ENCODE assay signal across 29 cellular contexts in the genomic region with DNA sequence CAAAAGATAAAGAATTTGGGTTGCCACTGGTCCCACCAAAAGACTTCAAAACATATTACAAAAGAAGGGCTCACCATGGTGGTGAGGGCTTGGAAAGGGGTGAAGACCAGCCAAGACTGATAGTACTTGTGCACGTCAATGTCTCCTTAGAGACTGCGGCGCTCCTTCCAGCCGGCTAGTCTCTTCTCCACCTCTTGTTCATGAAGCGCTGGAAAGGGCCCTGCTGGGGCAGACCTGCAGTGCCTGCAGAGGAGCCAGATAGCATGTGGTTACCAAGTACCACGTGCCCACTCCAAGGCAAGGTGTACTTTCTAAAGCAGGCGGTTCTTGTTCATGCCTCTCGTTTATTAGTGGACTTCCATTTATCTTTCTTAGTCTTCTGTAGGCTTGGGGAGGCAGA.
"Had no signal": no experiment of that assay in that cellular context is flagged by ENCODE, and none has a peak within 500 bp of the region (broad histone marks: within the 10 kb centered on the region; RNA-seq: fewer than 3 reads in every experiment).

No MANE protein-coding gene starts in this region.

- DNase-seq: Karpas-422, KBM-7, MM.1S, MV-4-11, NCI-H1092, NCI-H1105, NCI-H1417 treated with DMSO at 0.1 percent for 48 hours, NCI-H1436 treated with DMSO at 0.1 percent for 48 hours, NCI-H1694 treated with DMSO at 0.1 percent for 48 hours, NCI-H187 treated with DMSO at 0.1 percent for 48 hours, NCI-H2029, NCI-H2081, NCI-H2171 treated with DMSO at 0.1 percent for 48 hours, NCI-H2227 treated with DMSO at 0.1 percent for 48 hours, NCI-H345, NCI-H446, NCI-H510A treated with DMSO at 0.1 percent for 48 hours, NCI-H524 treated with DMSO at 0.1 percent for 48 hours, NCI-H526 treated with DMSO at 0.1 percent for 48 hours, NCI-H774, Peyer's patch, SHP77, SIG-M5, SK-N-SH, SW 1271 had no signal

- H3K9me3 ChIP-seq: Peyer's patch, SK-N-SH had no signal

- H3K36me3 ChIP-seq: Peyer's patch, SJSA1 had no signal

- H3K9me2 ChIP-seq: SK-N-SH had no signal

- H3K4me2 ChIP-seq: KMS-11, SK-N-SH had no signal

- H3K4me3 ChIP-seq: Peyer's patch, SJSA1 had no signal

- H3K27ac ChIP-seq: KMS-11, Peyer's patch, RWPE1, SJSA1 had no signal

- H3K4me1 ChIP-seq: SJSA1 had no signal

- H3K27me3 ChIP-seq: Peyer's patch, SJSA1 had no signal

- H3K9ac ChIP-seq: KMS-11, SK-N-SH had no signal

- ATAC-seq: Right ventricle myocardium inferior had no signal
